ENCODE assay signal across 8 cellular contexts in the genomic region with DNA sequence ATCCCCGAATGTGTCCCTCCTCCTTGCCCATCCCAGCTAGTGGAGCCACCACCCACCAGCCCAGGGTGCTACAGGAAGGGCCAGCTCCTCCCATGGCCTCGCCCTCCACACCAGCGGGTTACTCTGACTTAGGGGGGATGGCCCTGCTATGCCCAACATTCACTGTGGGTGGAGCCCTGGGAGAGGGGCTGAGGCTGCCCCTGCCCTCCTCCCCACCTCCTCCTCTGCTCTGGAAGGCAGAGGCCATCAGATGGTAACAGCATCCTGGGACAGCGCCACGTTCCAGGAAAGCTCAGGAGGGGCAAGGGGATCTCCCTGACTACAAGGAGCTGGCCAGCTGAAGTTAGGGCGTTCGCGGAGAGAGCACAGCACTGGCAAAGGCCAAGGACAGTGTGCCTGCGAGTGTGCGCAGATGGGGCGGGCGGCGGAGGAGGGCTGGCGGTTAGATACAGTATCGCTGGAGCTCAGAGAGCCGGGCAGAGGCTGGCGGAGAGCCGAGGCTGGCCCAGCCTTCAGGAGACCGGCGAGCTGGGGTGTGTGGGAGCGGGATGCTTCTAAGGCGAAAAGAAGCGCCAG. TPM values are rescaled to one million over a fixed set of nuclear protein-coding genes. Genes with fewer than 3 reads are reported as not detected.
DNase-seq lines count a peak whose midpoint lies in the region; ATAC-seq, FAIRE-seq and TF ChIP-seq lines count a peak whose summit lies in the region.

No MANE protein-coding gene starts in this region.

- H3K36me3 ChIP-seq in Caco-2 (ENCODE audit: control insufficient read depth, insufficient read depth, low read length) (no peaks in the 10 kb centered on the region), MG63 (no peaks in the 10 kb centered on the region), astrocyte (ENCODE audit: insufficient read depth, low read length) (no peaks in the 10 kb centered on the region)

- no peaks in the 10 kb centered on the region for H3K27me3 ChIP-seq in Caco-2 (replicated peaks; ENCODE audit: control insufficient read depth, insufficient read depth, low read length)
- peaks cover 14% of the 10 kb centered on the region; the same call in 1 of the 2 replicates for H3K27me3 ChIP-seq in MG63
- H3K27me3 ChIP-seq in astrocyte (ENCODE audit: insufficient read depth, low read length), result peaks cover 21% of the 10 kb centered on the region

- H3K4me1 ChIP-seq in Caco-2 (no peaks in the 10 kb centered on the region), astrocyte (ENCODE audit: insufficient read depth, low read length) (peaks cover 3% of the 10 kb centered on the region)

- BruUV-seq in Caco-2 (replicated peaks; lab: Mats Ljungman, UMichigan), result no TSS peak

- H3K27ac ChIP-seq in astrocyte (ENCODE audit: low read depth, low read length), result no peak overlapping the region

- intact Hi-C loops in Caco-2 (cut with micrococcal nuclease; ENCODE audit: unreplicated experiment), result no loop called here

- no peaks in the 10 kb centered on the region for H4K20me1 ChIP-seq in astrocyte (ENCODE audit: insufficient read depth, low read length)

- POLR2A ChIA-PET in Caco-2 (lab: Charles Lee), result no interaction called here

- in situ Hi-C loops in GM13976 (cut with MboI; ENCODE audit: low sequenced_read_pairs, unreplicated experiment), result no loop called here

- H2AFZ ChIP-seq in astrocyte (ENCODE audit: low read depth, low read length), result no peak overlapping the region

- H3K4me1 Mint-ChIP-seq in Caco-2 (ENCODE audit: low read depth, unreplicated experiment) (no peaks in the 10 kb centered on the region), astrocyte (ENCODE audit: low read depth, unreplicated experiment) (no peaks in the 10 kb centered on the region)
- H3K4me1 Mint-ChIP-seq in natural killer cell treated with Interleukin-12 subunit alpha and Interleukin-12 subunit beta and Interleukin-15 and Interleukin-18, amount 100 ng/mL, for 72 hours (ENCODE audit: low read depth in 2 of 2), result peaks cover 33 to 50% of the 10 kb centered on the region in 2 donors

- CTCF ChIA-PET in Caco-2 (lab: Charles Lee), result interaction anchor here (0.6 kb wide), 1 partner anchor 26 kb away, joined by 3 read pairs; no protein-coding TSS in a partner anchor

- H3K4me2 ChIP-seq in astrocyte (ENCODE audit: low read length), result no peak overlapping the region

- H3K9ac ChIP-seq in astrocyte (ENCODE audit: low read length), result no peak overlapping the region

- H3K36me3 Mint-ChIP-seq in Caco-2 (ENCODE audit: insufficient read depth, unreplicated experiment), result no peaks in the 10 kb centered on the region
- no peaks in the 10 kb centered on the region for H3K36me3 Mint-ChIP-seq in astrocyte (ENCODE audit: low read depth, unreplicated experiment)
- peaks cover 11% of the 10 kb centered on the region for H3K36me3 Mint-ChIP-seq in natural killer cell treated with Interleukin-12 subunit alpha and Interleukin-12 subunit beta and Interleukin-15 and Interleukin-18, amount 100 ng/mL, for 72 hours

- DNase-seq in Caco-2, result no peak
- DNase-seq in MG63, result peak; percentile 23
- no peak for DNase-seq in astrocyte (ENCODE audit: low read depth)
- DNase-seq in natural killer cell treated with Interleukin-12 subunit alpha and Interleukin-12 subunit beta and Interleukin-15 and Interleukin-18, amount 100 ng/mL, for 72 hours (ENCODE audit: low spot score), result peak; percentile 72
- no peak for DNase-seq in NCI-H446 (lab: John Stamatoyannopoulos, UW)
- no peak for DNase-seq in GM13976 (ENCODE audit: low spot score)
- DNase-seq in NCI-H187 (lab: John Stamatoyannopoulos, UW), result no peak

- H3K79me2 ChIP-seq in astrocyte (ENCODE audit: insufficient read depth, low read length), result no peaks in the 10 kb centered on the region

- no peak overlapping the region for H3K27ac Mint-ChIP-seq in Caco-2 (ENCODE audit: unreplicated experiment)
- H3K27ac Mint-ChIP-seq in astrocyte (ENCODE audit: unreplicated experiment), result no peak overlapping the region
- peak overlapping the region; percentile 97 to 98 for H3K27ac Mint-ChIP-seq in natural killer cell treated with Interleukin-12 subunit alpha and Interleukin-12 subunit beta and Interleukin-15 and Interleukin-18, amount 100 ng/mL, for 72 hours

- TF ChIP-seq CTCF in Caco-2 (IDR thresholded peaks at IDR 0.05; ENCODE audit: insufficient read depth in 1 of 2, low read depth in 1 of 2, low read length in 1 of 2, severe bottlenecking in 1 of 2, unreplicated experiment in 1 of 2), result no peak
- TF ChIP-seq CTCF in astrocyte (IDR thresholded peaks at IDR 0.05; ENCODE audit: insufficient read depth, low read depth, low read length), result no peak
- TF ChIP-seq CTCF in GM13976 (IDR thresholded peaks at IDR 0.05; ENCODE audit: borderline replicate concordance, control extremely low read depth, extremely low read depth, insufficient read depth, missing control alignments), result no peak

- H3K4me3 Mint-ChIP-seq in Caco-2 (ENCODE audit: unreplicated experiment) (peak overlapping the region; percentile 44), astrocyte (ENCODE audit: unreplicated experiment) (peak overlapping the region; percentile 74)
- peak overlapping the region; percentile 93 for H3K4me3 Mint-ChIP-seq in natural killer cell treated with Interleukin-12 subunit alpha and Interleukin-12 subunit beta and Interleukin-15 and Interleukin-18, amount 100 ng/mL, for 72 hours

- peaks cover 13% of the 10 kb centered on the region for H3K27me3 Mint-ChIP-seq in Caco-2 (ENCODE audit: insufficient read depth, unreplicated experiment)
- peaks cover 63% of the 10 kb centered on the region for H3K27me3 Mint-ChIP-seq in astrocyte (ENCODE audit: low read depth, unreplicated experiment)
- H3K27me3 Mint-ChIP-seq in natural killer cell treated with Interleukin-12 subunit alpha and Interleukin-12 subunit beta and Interleukin-15 and Interleukin-18, amount 100 ng/mL, for 72 hours, result peaks cover 0 to 23% of the 10 kb centered on the region in 2 donors

- H3K9me3 Mint-ChIP-seq in Caco-2 (ENCODE audit: unreplicated experiment) (peaks cover 12% of the 10 kb centered on the region), astrocyte (ENCODE audit: unreplicated experiment) (peaks cover 7% of the 10 kb centered on the region)
- H3K9me3 Mint-ChIP-seq in natural killer cell treated with Interleukin-12 subunit alpha and Interleukin-12 subunit beta and Interleukin-15 and Interleukin-18, amount 100 ng/mL, for 72 hours, result no peaks in the 10 kb centered on the region

- no peak for FAIRE-seq in astrocyte (lab: Jason Lieb, UNC)

- H3K4me3 ChIP-seq in Caco-2 (ENCODE audit: low read depth, low read length), result no peak overlapping the region
- no peak overlapping the region for H3K4me3 ChIP-seq in MG63
- H3K4me3 ChIP-seq in astrocyte (ENCODE audit: insufficient read depth, low read depth, low read length), result no peak overlapping the region

- peak; percentile 69 to 73 for ATAC-seq in natural killer cell treated with Interleukin-12 subunit alpha and Interleukin-12 subunit beta and Interleukin-15 and Interleukin-18, amount 100 ng/mL, for 72 hours
- no peak for ATAC-seq in HG03457 (IDR thresholded peaks at IDR 0.05; ENCODE audit: unreplicated experiment)

- H3K9me3 ChIP-seq in Caco-2 (no peaks in the 10 kb centered on the region), MG63 (no peaks in the 10 kb centered on the region), astrocyte (ENCODE audit: insufficient read depth, low read depth, low read length) (no peaks in the 10 kb centered on the region)

RNA-seq across cellular contexts. Expression of a gene that starts 1.5 kb away (rescaled TPM):
- total RNA-seq in Caco-2 (2022) (not detected in 2 replicates), astrocyte (0.50 and 0.79 TPM in 2 replicates)
- total RNA-seq in MG63 (2014; rRNA removed; shearing (Covaris generic); ENCODE audit: low replicate concordance), result not detected in 2 replicates
- 10 to 100 TPM; 16.3 to 66.7 TPM for total RNA-seq in natural killer cell treated with Interleukin-12 subunit alpha and Interleukin-12 subunit beta and Interleukin-15 and Interleukin-18, amount 100 ng/mL, for 72 hours

Comparison
In these comparisons a context has a peak if more than half of its experiments do, and no peak if none do; other contexts are left out.
1. DNase-seq: peak in MG63 (single experiment) and natural killer cell treated with Interleukin-12 subunit alpha and Interleukin-12 subunit beta and Interleukin-15 and Interleukin-18, amount 100 ng/mL, for 72 hours (single experiment); none in Caco-2 (0 of 2), astrocyte (single experiment), NCI-H446 (0 of 2), GM13976 (single experiment) and NCI-H187 (0 of 2).
2. H3K27ac Mint-ChIP-seq: peak in natural killer cell treated with Interleukin-12 subunit alpha and Interleukin-12 subunit beta and Interleukin-15 and Interleukin-18, amount 100 ng/mL, for 72 hours (2 of 2); none in Caco-2 (single experiment) and astrocyte (single experiment).
3. Peak in every context shown above with its lines, with median percentiles within 50 percentile points of each other: H3K4me3 Mint-ChIP-seq.